In the genomic region with DNA sequence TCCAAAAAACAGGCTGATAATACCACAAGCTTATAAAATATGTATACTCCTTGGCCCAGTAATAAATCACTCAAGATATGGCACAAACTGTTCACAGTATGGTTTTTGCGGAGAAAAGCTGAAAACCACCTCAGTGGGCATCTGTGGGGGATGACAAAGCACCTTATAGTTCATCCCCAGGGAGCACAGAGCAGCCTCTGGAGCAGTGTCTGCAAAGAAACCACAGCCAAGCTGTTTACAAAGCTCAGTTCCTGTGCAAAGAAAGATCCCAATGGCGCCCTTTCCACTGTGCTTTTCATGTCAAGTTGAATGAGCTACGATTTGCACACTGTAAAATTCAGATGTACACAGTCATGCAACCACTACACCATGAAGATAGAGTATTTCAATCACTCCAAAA, we compare ENCODE assay signal across 22 cellular contexts.
A peak's percentile ranks its signal among the peaks of the same experiment; 100 is the strongest.
DNase-seq lines count a peak whose midpoint lies in the region; ATAC-seq and TF ChIP-seq lines count a peak whose summit lies in the region.
"Had no signal": no experiment of that assay in that cellular context is flagged by ENCODE, and none has a peak within 500 bp of the region (broad histone marks: within the 10 kb centered on the region; RNA-seq: fewer than 3 reads in every experiment).

No MANE protein-coding gene starts in this region.

- no peaks in the 10 kb centered on the region for H3K9me2 ChIP-seq in Loucy (replicated peaks; ENCODE audit: low read depth, low read length)

- no peak for ATAC-seq in HG03460 (IDR thresholded peaks at IDR 0.05; ENCODE audit: unreplicated experiment)
- ATAC-seq: A549; activated T-helper 17 cell treated with anti-CD3 and anti-CD28 coated beads, Interleukin-2, amount 50 U/mL, for 72 hours; left colon; sciatic nerve; stimulated activated naive CD8-positive, alpha-beta T cell treated with anti-CD3 and anti-CD28 coated beads, Interleukin-15, Interleukin-2, amounts not matched to agents 100 U/mL and 50 U/mL, for 24 hours had no signal

- H4K20me1 ChIP-seq in Loucy (ENCODE audit: insufficient read depth, low read length, poor library complexity, severe bottlenecking), result no peaks in the 10 kb centered on the region

- H3K36me3 ChIP-seq in Loucy (ENCODE audit: insufficient read depth, low read length), result no peaks in the 10 kb centered on the region
- H3K36me3 ChIP-seq in neuron (ENCODE audit: insufficient read depth, low read length), result no peaks in the 10 kb centered on the region

- DNase-seq in NCI-H2107 treated with DMSO at 0.1 percent for 48 hours (lab: John Stamatoyannopoulos, UW; ENCODE audit: unreplicated experiment), result peak; percentile 50
- DNase-seq in NCI-H2107 (lab: John Stamatoyannopoulos, UW), result no peak
- no peak for DNase-seq in DMS 273 treated with DMSO at 0.1 percent for 48 hours (lab: John Stamatoyannopoulos, UW)
- DNase-seq in glomerular visceral epithelial cell (ENCODE audit: extremely low spot score), result no peak
- DNase-seq: CD4-positive, CD25-positive, alpha-beta regulatory T cell; dermis blood vessel endothelial cell; EL; GM23248; left colon; NCI-H1417 treated with DMSO at 0.1 percent for 48 hours; NCI-H510A treated with DMSO at 0.1 percent for 48 hours; PC-9; stimulated activated naive CD8-positive, alpha-beta T cell treated with anti-CD3 and anti-CD28 coated beads, Interleukin-15, Interleukin-2, amounts not matched to agents 100 U/mL and 50 U/mL, for 24 hours; T-helper 2 cell; trophoblast cell had no signal

- H3F3A ChIP-seq in Loucy (ENCODE audit: low read depth), result peaks cover 12% of the 10 kb centered on the region; the same call in 1 of the 2 replicates

- peak overlapping the region; percentile 80 for H3K4me2 ChIP-seq in Loucy (ENCODE audit: low read depth, low read length, poor library complexity, severe bottlenecking)
- H3K4me2 ChIP-seq: A549, PC-9 had no signal

- H3K4me1 ChIP-seq in Loucy (ENCODE audit: insufficient read depth, low read length, poor library complexity, severe bottlenecking) (peaks cover 63% of the 10 kb centered on the region), neuron (ENCODE audit: insufficient read depth, low read length) (peaks cover 74% of the 10 kb centered on the region)
- H3K4me1 ChIP-seq: A549 had no signal

- TF ChIP-seq CTCF in Loucy (conservative IDR thresholded peaks at IDR 0.05; ENCODE audit: low read length) (no peak), VCaP (conservative IDR thresholded peaks at IDR 0.05) (no peak)

- no peaks in the 10 kb centered on the region for H3K27me3 ChIP-seq in Loucy (ENCODE audit: insufficient read depth, low read length, poor library complexity, severe bottlenecking)
- H3K27me3 ChIP-seq in neuron (ENCODE audit: insufficient read depth, low read length), result no peaks in the 10 kb centered on the region

- H3K9me3 ChIP-seq in Loucy (ENCODE audit: insufficient read depth, low read depth, low read length) (no peaks in the 10 kb centered on the region), neuron (ENCODE audit: low read length) (no peaks in the 10 kb centered on the region)
- H3K9me3 ChIP-seq: A549 had no signal

- H3K4me3 ChIP-seq in Loucy (ENCODE audit: low read length, poor library complexity, severe bottlenecking), result peak overlapping the region; percentile 57
- H3K4me3 ChIP-seq in neuron (ENCODE audit: low read length), result peak overlapping the region; percentile 20
- H3K4me3 ChIP-seq: A549, GM23248, PC-9 had no signal

- peak overlapping the region; percentile 47; the same call in 1 of the 2 replicates for H2AFZ ChIP-seq in Loucy (ENCODE audit: low read length)
- no peak overlapping the region for H2AFZ ChIP-seq in neuron (ENCODE audit: low read depth, low read length)
- H2AFZ ChIP-seq: GM23248, PC-9 had no signal

- H3K79me2 ChIP-seq in Loucy (ENCODE audit: insufficient read depth, low read length), result no peaks in the 10 kb centered on the region

- H3K9ac ChIP-seq in Loucy (ENCODE audit: low read depth, low read length, poor library complexity, severe bottlenecking), result peak overlapping the region; percentile 65
- H3K9ac ChIP-seq: GM23248 had no signal

- H3K27ac ChIP-seq in VCaP, result peak overlapping the region; percentile 44
- H3K27ac ChIP-seq: A549, GM23248, PC-9 had no signal
